1 cellular context compared by ENCODE assay signal in genomic region chr17:2089021-2089422, GRCh38.
A peak's percentile ranks its signal among the peaks of the same experiment; 100 is the strongest.
TF ChIP-seq lines count a peak whose summit lies in the region.

No MANE protein-coding gene starts in this region.

TF ChIP-seq in GM12878, 131 proteins besides CTCF, POLR2A, EP300 and RAD21 (continued from another document and continues in another):
- no peak for TF ChIP-seq E4F1 (IDR thresholded peaks at IDR 0.05; ENCODE audit: borderline replicate concordance, partially characterized antibody)
- no peak for TF ChIP-seq SUPT20H (IDR thresholded peaks at IDR 0.05; ENCODE audit: borderline replicate concordance, control insufficient read depth, low read depth, low read length)
- no peak for TF ChIP-seq PBX3 (IDR thresholded peaks at IDR 0.05; ENCODE audit: insufficient replicate concordance, low read depth, low read length)
- 0 out of 2 replicates have a peak, but pooled peaks have one; percentile 37 for TF ChIP-seq SMARCA5 (IDR thresholded peaks at IDR 0.05)
- 0 out of 2 replicates have a peak, but pooled peaks have one; percentile 22 for TF ChIP-seq CREM (IDR thresholded peaks at IDR 0.05; ENCODE audit: low read depth)
- no peak for TF ChIP-seq REST (IDR thresholded peaks at IDR 0.05; ENCODE audit: low read depth, low read length)
- no peak for TF ChIP-seq EGR1 (IDR thresholded peaks at IDR 0.05; ENCODE audit: borderline replicate concordance in 1 of 2, low read depth in 2 of 2, low read length in 2 of 2)
- no peak for TF ChIP-seq ATF2 (IDR thresholded peaks at IDR 0.05; ENCODE audit: low read length)
- TF ChIP-seq CEBPZ (IDR thresholded peaks at IDR 0.05; ENCODE audit: low read depth, low read length): no peak
- no peak for TF ChIP-seq HSF1 (IDR thresholded peaks at IDR 0.05; ENCODE audit: low read depth, low read length)
- no peak for TF ChIP-seq HCFC1 (IDR thresholded peaks at IDR 0.05; ENCODE audit: low read length)
- TF ChIP-seq MYB (IDR thresholded peaks at IDR 0.05; ENCODE audit: borderline replicate concordance, low read depth, low read length): no peak
- TF ChIP-seq ZNF217 (IDR thresholded peaks at IDR 0.05): no peak
- no peak for TF ChIP-seq E2F8 (IDR thresholded peaks at IDR 0.05; ENCODE audit: low read depth, partially characterized antibody)
- TF ChIP-seq ZBTB4 (CRISPR knock-in tag; IDR thresholded peaks at IDR 0.05): peak; percentile 15; the same call in 1 of the 2 replicates
- no peak for TF ChIP-seq CEBPB (IDR thresholded peaks at IDR 0.05; ENCODE audit: borderline replicate concordance in 1 of 2, low read depth in 2 of 2, low read length in 2 of 2)
- TF ChIP-seq USF1 (IDR thresholded peaks at IDR 0.05; ENCODE audit: borderline replicate concordance, extremely low read length, insufficient read depth, low read depth, low read length): no peak
- peak; percentile 58; the same call in 1 of the 2 replicates for TF ChIP-seq GATAD2B (conservative IDR thresholded peaks at IDR 0.05; ENCODE audit: low read depth)
- no peak for TF ChIP-seq NR2C2 (IDR thresholded peaks at IDR 0.05; ENCODE audit: borderline replicate concordance, control insufficient read depth, insufficient read length, low read depth)
- TF ChIP-seq SKIL (IDR thresholded peaks at IDR 0.05; ENCODE audit: low read depth, poor library complexity, severe bottlenecking): no peak
- no peak for TF ChIP-seq ZNF24 (IDR thresholded peaks at IDR 0.05)
- no peak for TF ChIP-seq SMC3 (IDR thresholded peaks at IDR 0.05; ENCODE audit: borderline replicate concordance, low read length)
- TF ChIP-seq CBFB (IDR thresholded peaks at IDR 0.05; ENCODE audit: low read depth): no peak
- no peak for TF ChIP-seq CHD1 (IDR thresholded peaks at IDR 0.05; ENCODE audit: low read depth, low read length)
- no peak for TF ChIP-seq NFYA (IDR thresholded peaks at IDR 0.05; ENCODE audit: borderline replicate concordance, low read depth, low read length)
- no peak for TF ChIP-seq SRF (IDR thresholded peaks at IDR 0.05; ENCODE audit: low read depth in 2 of 2, low read length in 2 of 2)
- TF ChIP-seq ZNF274 (IDR thresholded peaks at IDR 0.05; ENCODE audit: insufficient read depth, insufficient read length): no peak
- TF ChIP-seq CREB1 (IDR thresholded peaks at IDR 0.05; ENCODE audit: low read depth): no peak
- no peak for TF ChIP-seq NR2C1 (IDR thresholded peaks at IDR 0.05)
- no peak for TF ChIP-seq RFX5 (IDR thresholded peaks at IDR 0.05; ENCODE audit: low read depth, low read length)
